Comparison of ENCODE assay signal across 9 cellular contexts in genomic region chr22:20422965-20423635, GRCh38. TPM values are rescaled to one million over a fixed set of nuclear protein-coding genes. Genes with fewer than 3 reads are reported as not detected.
DNase-seq lines count a peak whose midpoint lies in the region; ATAC-seq and TF ChIP-seq lines count a peak whose summit lies in the region.
"Had no signal": no experiment of that assay in that cellular context is flagged by ENCODE, and none has a peak within 500 bp of the region (broad histone marks: within the 10 kb centered on the region; RNA-seq: fewer than 3 reads in every experiment).

No MANE protein-coding gene starts in this region.

- peaks cover 5% of the 10 kb centered on the region for H3K4me1 ChIP-seq in colonic mucosa
- peaks cover 0 to 20% (median 0%) of the 10 kb centered on the region in 4 donors for H3K4me1 ChIP-seq in right lobe of liver
- no peaks in the 10 kb centered on the region for H3K4me1 ChIP-seq in MM.1S (ENCODE audit: low read length)

- H3K4me3 ChIP-seq in colonic mucosa = no peak overlapping the region
- H3K4me3 ChIP-seq in right lobe of liver = no peak overlapping the region
- no peak overlapping the region for H3K4me3 ChIP-seq in MM.1S (ENCODE audit: low read length)

- CTCF ChIA-PET in T-cell (lab: Charles Lee) = no interaction called here

- H3K36me3 Mint-ChIP-seq in HFFc6 (ENCODE audit: low read depth) = peaks cover 8% of the 10 kb centered on the region; the same call in 1 of the 2 replicates
- H3K36me3 Mint-ChIP-seq in stimulated activated effector memory CD8-positive, alpha-beta T cell treated with anti-CD3 and anti-CD28 coated beads, Interleukin-12 subunit alpha, Interleukin-12 subunit beta, amount 100 ng/mL, for 72 hours = peaks cover 5% of the 10 kb centered on the region
- no peaks in the 10 kb centered on the region for H3K36me3 Mint-ChIP-seq in T-cell

- H3K27me3 ChIP-seq in colonic mucosa (peaks cover 28% of the 10 kb centered on the region), right lobe of liver (no peaks in the 10 kb centered on the region), MM.1S (replicated peaks; ENCODE audit: insufficient read depth, low read length) (peaks cover 38% of the 10 kb centered on the region)

- H3K4me3 Mint-ChIP-seq in HFFc6 (no peak overlapping the region), T-cell (peak overlapping the region in 1 of 3 donors; percentile 38)
- no peak overlapping the region for H3K4me3 Mint-ChIP-seq in stimulated activated effector memory CD8-positive, alpha-beta T cell treated with anti-CD3 and anti-CD28 coated beads, Interleukin-12 subunit alpha, Interleukin-12 subunit beta, amount 100 ng/mL, for 72 hours

- no peaks in the 10 kb centered on the region for H3F3A ChIP-seq in MM.1S (ENCODE audit: insufficient read depth, low read length)

- H3K9ac ChIP-seq in colonic mucosa (ENCODE audit: low read depth in 2 of 2, low read length in 2 of 2) = no peak overlapping the region
- H3K9ac ChIP-seq in MM.1S (ENCODE audit: low read length) = no peak overlapping the region

- H3K4me2 ChIP-seq in MM.1S (ENCODE audit: low read depth, low read length) = no peak overlapping the region

- H3K27ac Mint-ChIP-seq in HFFc6 = peak overlapping the region; percentile 60
- peak overlapping the region; percentile 54 for H3K27ac Mint-ChIP-seq in stimulated activated effector memory CD8-positive, alpha-beta T cell treated with anti-CD3 and anti-CD28 coated beads, Interleukin-12 subunit alpha, Interleukin-12 subunit beta, amount 100 ng/mL, for 72 hours
- no peak overlapping the region for H3K27ac Mint-ChIP-seq in T-cell

- TF ChIP-seq POLR2A in right lobe of liver (IDR thresholded peaks at IDR 0.05) = no peak

- 25% methylated on average over 5 of the region's 15 CpGs for WGBS in right lobe of liver (ENCODE audit: insufficient coverage, low coverage, low lambda C conversion rate, missing lambda C conversion rate)

- DNase-seq in HFFc6 (no peak), colonic mucosa (peak; percentile 18), right lobe of liver (peak; percentile 92 to 96 (median 96)), T-cell (no peak), T1000 (lab: John Stamatoyannopoulos, UW) (no peak), MM.1S (no peak)
- no peak for DNase-seq in stimulated activated effector memory CD8-positive, alpha-beta T cell treated with anti-CD3 and anti-CD28 coated beads, Interleukin-12 subunit alpha, Interleukin-12 subunit beta, amount 100 ng/mL, for 72 hours (ENCODE audit: low spot score in 2 of 2)
- DNase-seq in stimulated activated CD4-positive, alpha-beta T cell treated with anti-CD3 and anti-CD28 coated beads, Interleukin-4, amount 100 ng/mL, for 24 hours = no peak
- DNase-seq: effector CD8-positive, alpha-beta T cell had no signal

- H3K9me3 ChIP-seq in colonic mucosa (no peaks in the 10 kb centered on the region), right lobe of liver (no peaks in the 10 kb centered on the region), MM.1S (replicated peaks; ENCODE audit: insufficient read depth, low read length) (no peaks in the 10 kb centered on the region)

- ATAC-seq in right lobe of liver (peak; percentile 88 to 95 (median 93)), T-cell (replicated peaks in 1 of 4) (no peak)
- ATAC-seq in stimulated activated effector memory CD8-positive, alpha-beta T cell treated with anti-CD3 and anti-CD28 coated beads, Interleukin-12 subunit alpha, Interleukin-12 subunit beta, amount 100 ng/mL, for 72 hours = no peak

- H3K4me1 Mint-ChIP-seq in HFFc6 (ENCODE audit: low read depth) (peaks cover 8% of the 10 kb centered on the region; the same call in 1 of the 2 replicates), T-cell (peaks cover 7 to 18% (median 12%) of the 10 kb centered on the region in 3 donors)
- H3K4me1 Mint-ChIP-seq in stimulated activated effector memory CD8-positive, alpha-beta T cell treated with anti-CD3 and anti-CD28 coated beads, Interleukin-12 subunit alpha, Interleukin-12 subunit beta, amount 100 ng/mL, for 72 hours = peaks cover 4% of the 10 kb centered on the region

- no peaks in the 10 kb centered on the region for H3K36me3 ChIP-seq in colonic mucosa
- H3K36me3 ChIP-seq in right lobe of liver = no peaks in the 10 kb centered on the region
- no peaks in the 10 kb centered on the region for H3K36me3 ChIP-seq in MM.1S (replicated peaks; ENCODE audit: insufficient read depth, low read length)

- POLR2A ChIA-PET in T-cell (lab: Charles Lee) = no interaction called here

- TF ChIP-seq CTCF in HFFc6 (IDR thresholded peaks at IDR 0.05) (no peak), colonic mucosa (IDR thresholded peaks at IDR 0.05) (no peak), right lobe of liver (IDR thresholded peaks at IDR 0.05) (no peak), MM.1S (IDR thresholded peaks at IDR 0.05; ENCODE audit: low read length) (no peak)

- no peaks in the 10 kb centered on the region for H3K79me2 ChIP-seq in MM.1S (ENCODE audit: low read length)

- H4K20me1 ChIP-seq in MM.1S (ENCODE audit: insufficient read depth, low read length) = no peaks in the 10 kb centered on the region

- no peak overlapping the region for H2AFZ ChIP-seq in MM.1S (ENCODE audit: low read length)

- H3K27ac ChIP-seq in colonic mucosa = no peak overlapping the region
- no peak overlapping the region for H3K27ac ChIP-seq in right lobe of liver
- H3K27ac ChIP-seq in MM.1S (ENCODE audit: low read length) = no peak overlapping the region

- peaks cover 3% of the 10 kb centered on the region for H3K27me3 Mint-ChIP-seq in HFFc6 (ENCODE audit: insufficient read depth)
- H3K27me3 Mint-ChIP-seq in T-cell = peaks cover 0 to 20% of the 10 kb centered on the region in 2 donors

- H3K9me2 ChIP-seq in MM.1S (replicated peaks; ENCODE audit: insufficient read depth, low read length) = no peaks in the 10 kb centered on the region

- H3K9me3 Mint-ChIP-seq in HFFc6 (no peaks in the 10 kb centered on the region), T-cell (no peaks in the 10 kb centered on the region)
- H3K9me3 Mint-ChIP-seq in stimulated activated effector memory CD8-positive, alpha-beta T cell treated with anti-CD3 and anti-CD28 coated beads, Interleukin-12 subunit alpha, Interleukin-12 subunit beta, amount 100 ng/mL, for 72 hours = no peaks in the 10 kb centered on the region

- intact Hi-C loops in colonic mucosa (cut with DNase I) = no loop called here
- intact Hi-C loops in right lobe of liver (cut with DNase I) = loop anchor here in 1 of 2 donors (5.0 kb wide), 1 partner anchor 34 kb away; no protein-coding TSS in a partner anchor

RNA-seq across cellular contexts. Expression of gene SCARF2, which starts 14.5 kb away (rescaled TPM):
- total RNA-seq in HFFc6 (2021; fragmentation: NEBNext Ultra II Directional; extraction: Animal tissue kit (Norgen Biotek cat#: 25700)) = 10 to 100 TPM; 65.1 to 92.3 (median 68.9) TPM
- total RNA-seq in colonic mucosa (1 to 10 TPM in 1 of 2 donors, under 1 TPM in 1; 0.91 to 3.1 TPM), right lobe of liver (1 to 10 TPM; 1.1 to 3.4 (median 1.8) TPM), T-cell (1 to 10 TPM; 1.6 to 3.1 (median 2.9) TPM)

RNA-seq across cellular contexts. Expression of gene ZNF74, which starts 29.1 kb away (rescaled TPM):
- total RNA-seq in HFFc6 (2021; fragmentation: NEBNext Ultra II Directional; extraction: Animal tissue kit (Norgen Biotek cat#: 25700)) = 1 to 10 TPM; 5.1 to 8.1 (median 6.2) TPM
- 1 to 10 TPM; 6.2 to 7.8 TPM for total RNA-seq in colonic mucosa
- total RNA-seq in right lobe of liver = 1 to 10 TPM; 3.2 to 6.6 (median 3.4) TPM
- 10 to 100 TPM in 3 of 5 donors, 1 to 10 TPM in 2; 6.8 to 19.7 (median 17.3) TPM for total RNA-seq in T-cell

Comparison
In these comparisons a context has a peak if more than half of its experiments do, and no peak if none do; other contexts are left out.
1. DNase-seq: peak in colonic mucosa (single experiment) and right lobe of liver (3 of 3); none in HFFc6 (single experiment), stimulated activated effector memory CD8-positive, alpha-beta T cell treated with anti-CD3 and anti-CD28 coated beads, Interleukin-12 subunit alpha, Interleukin-12 subunit beta, amount 100 ng/mL, for 72 hours (0 of 2), T-cell (0 of 34), T1000 (single experiment), MM.1S (single experiment) and stimulated activated CD4-positive, alpha-beta T cell treated with anti-CD3 and anti-CD28 coated beads, Interleukin-4, amount 100 ng/mL, for 24 hours (single experiment).
2. H3K27ac Mint-ChIP-seq: peak in HFFc6 (single experiment) and stimulated activated effector memory CD8-positive, alpha-beta T cell treated with anti-CD3 and anti-CD28 coated beads, Interleukin-12 subunit alpha, Interleukin-12 subunit beta, amount 100 ng/mL, for 72 hours (single experiment); none in T-cell (0 of 2).
3. ATAC-seq: peak in right lobe of liver (4 of 4); none in stimulated activated effector memory CD8-positive, alpha-beta T cell treated with anti-CD3 and anti-CD28 coated beads, Interleukin-12 subunit alpha, Interleukin-12 subunit beta, amount 100 ng/mL, for 72 hours (single experiment) and T-cell (0 of 4).
4. RNA of gene SCARF2, which starts 14.5 kb away (total RNA-seq): 65.1 to 92.3 TPM in HFFc6; 0.91 to 3.1 TPM in colonic mucosa, 1.6 to 3.1 TPM in T-cell and 1.1 to 3.4 TPM in right lobe of liver; every median in the first group is over 10 times any median in the second.